23 cellular contexts compared by ENCODE assay signal in genomic region chr16:19418200-19418599, GRCh38. TPM values are rescaled to one million over a fixed set of nuclear protein-coding genes. Genes with fewer than 3 reads are reported as not detected.
DNase-seq lines count a peak whose midpoint lies in the region; ATAC-seq and TF ChIP-seq lines count a peak whose summit lies in the region.
"Had no signal": no experiment of that assay in that cellular context is flagged by ENCODE, and none has a peak within 500 bp of the region (broad histone marks: within the 10 kb centered on the region; RNA-seq: fewer than 3 reads in every experiment).

No MANE protein-coding gene starts in this region.

- peak overlapping the region; percentile 66 to 69 for H3K9ac ChIP-seq in colonic mucosa (ENCODE audit: low read depth in 2 of 2, low read length in 2 of 2)
- peak overlapping the region; percentile 89 for H3K9ac ChIP-seq in mucosa of stomach (ENCODE audit: low read length)
- H3K9ac ChIP-seq: BLaER1, GM23248 had no signal

- H2AFZ ChIP-seq in PC-9, result no peak overlapping the region
- H2AFZ ChIP-seq: GM23248 had no signal

- intact Hi-C loops in PC-9 (cut with micrococcal nuclease; ENCODE audit: unreplicated experiment), result no loop called here
- intact Hi-C loops in colonic mucosa (cut with DNase I), result no loop called here
- intact Hi-C loops in heart right ventricle (cut with DNase I), result no loop called here

- TF ChIP-seq CTCF in PC-9 (conservative IDR thresholded peaks at IDR 0.05), result no peak
- no peak for TF ChIP-seq CTCF in colonic mucosa (IDR thresholded peaks at IDR 0.05)
- no peak for TF ChIP-seq CTCF in upper lobe of left lung (IDR thresholded peaks at IDR 0.05)
- TF ChIP-seq CTCF in omental fat pad (IDR thresholded peaks at IDR 0.05), result no peak
- no peak for TF ChIP-seq CTCF in heart right ventricle (IDR thresholded peaks at IDR 0.05)

- ATAC-seq in upper lobe of left lung (ENCODE audit: low FRiP score in 2 of 2) (no peak), omental fat pad (ENCODE audit: low FRiP score) (no peak), heart right ventricle (no peak)
- ATAC-seq: CD8-positive, alpha-beta T cell had no signal

- TF ChIP-seq EP300 in upper lobe of left lung (IDR thresholded peaks at IDR 0.05), result no peak

- peaks cover 80% of the 10 kb centered on the region for H3K79me2 ChIP-seq in PC-9 (ENCODE audit: low read depth)

- 85% methylated on average over 4 of the region's 4 CpGs for WGBS in upper lobe of left lung, 2 donors
- 77 to 79% methylated on average over 4 of the region's 4 CpGs for WGBS in heart right ventricle, 2 donors

- TF ChIP-seq POLR2A in upper lobe of left lung (IDR thresholded peaks at IDR 0.05), result no peak

- BruUV-seq in PC-9 (replicated peaks; lab: Mats Ljungman, UMichigan), result no TSS peak

- H3K27ac ChIP-seq in PC-9 (peak overlapping the region; percentile 87), colonic mucosa (peak overlapping the region; percentile 80), upper lobe of left lung (peak overlapping the region; percentile 3 to 72 (median 36)), heart right ventricle (no peak overlapping the region)
- H3K27ac ChIP-seq: BLaER1, GM23248, HL-60 had no signal

- H3F3A ChIP-seq in PC-9 (ENCODE audit: insufficient read depth, low read depth), result peaks cover 56% of the 10 kb centered on the region

- H4K20me1 ChIP-seq in PC-9 (ENCODE audit: insufficient read depth), result no peaks in the 10 kb centered on the region
- H4K20me1 ChIP-seq: BLaER1 had no signal

- no peaks in the 10 kb centered on the region for H3K9me2 ChIP-seq in PC-9 (ENCODE audit: insufficient read depth)

- no peak overlapping the region for H3K4me2 ChIP-seq in PC-9
- H3K4me2 ChIP-seq: BLaER1 had no signal

- H3K36me3 ChIP-seq in PC-9 (ENCODE audit: low read depth), result peaks cover 26% of the 10 kb centered on the region
- H3K36me3 ChIP-seq in colonic mucosa, result no peaks in the 10 kb centered on the region
- H3K36me3 ChIP-seq in mucosa of stomach (ENCODE audit: control insufficient read depth, insufficient read depth, low read length), result peaks cover 3% of the 10 kb centered on the region
- no peaks in the 10 kb centered on the region for H3K36me3 ChIP-seq in upper lobe of left lung
- no peaks in the 10 kb centered on the region for H3K36me3 ChIP-seq in heart right ventricle
- H3K36me3 ChIP-seq: BLaER1 had no signal

- H3K9me3 ChIP-seq in PC-9 (ENCODE audit: insufficient read depth, low read depth) (0 out of 2 replicates have a peak, but pooled peaks cover 6% of the 10 kb centered on the region), colonic mucosa (no peaks in the 10 kb centered on the region), mucosa of stomach (ENCODE audit: control insufficient read depth, low read length) (no peaks in the 10 kb centered on the region), upper lobe of left lung (no peaks in the 10 kb centered on the region), heart right ventricle (no peaks in the 10 kb centered on the region)

- CTCF ChIA-PET in PC-9 (lab: Charles Lee), result interaction anchor here (0.7 kb wide), 1 partner anchor 242 kb away, joined by 3 read pairs; no protein-coding TSS in a partner anchor

- no peak overlapping the region for H3K4me3 ChIP-seq in PC-9
- H3K4me3 ChIP-seq in colonic mucosa, result peak overlapping the region; percentile 32
- peak overlapping the region; percentile 50 for H3K4me3 ChIP-seq in mucosa of stomach (ENCODE audit: low read length)
- peak overlapping the region in 2 of 4 donors; percentile 17 to 37 for H3K4me3 ChIP-seq in upper lobe of left lung
- H3K4me3 ChIP-seq in heart right ventricle, result no peak overlapping the region
- H3K4me3 ChIP-seq: BLaER1, GM23248 had no signal

- DNase-seq in PC-9 (no peak), colonic mucosa (no peak), upper lobe of left lung (no peak), NOMO-1 treated with dmso at 0.1 percent for 144 hours (lab: John Stamatoyannopoulos, UW; ENCODE audit: unreplicated experiment) (no peak), omental fat pad (ENCODE audit: low spot score) (no peak), heart right ventricle (no peak)
- DNase-seq: ACHN; CD8-positive, alpha-beta T cell; GM23248; H9; KG1; NCI-H1105; NCI-H146; NCI-H345; NCI-H524; NCI-H774; Right ventricle myocardium superior had no signal

- H3K4me1 ChIP-seq in PC-9 (replicated peaks; ENCODE audit: insufficient read depth) (peaks cover 62% of the 10 kb centered on the region), colonic mucosa (no peaks in the 10 kb centered on the region), mucosa of stomach (ENCODE audit: control insufficient read depth, insufficient read depth, low read length) (peaks cover 31% of the 10 kb centered on the region), upper lobe of left lung (peaks cover 0 to 13% (median 6%) of the 10 kb centered on the region in 4 donors), heart right ventricle (no peaks in the 10 kb centered on the region)
- H3K4me1 ChIP-seq: BLaER1 had no signal

- H3K27me3 ChIP-seq in PC-9 (ENCODE audit: insufficient read depth, low read depth) (no peaks in the 10 kb centered on the region), colonic mucosa (no peaks in the 10 kb centered on the region), mucosa of stomach (ENCODE audit: control insufficient read depth, insufficient read depth, low read length) (no peaks in the 10 kb centered on the region), upper lobe of left lung (no peaks in the 10 kb centered on the region), heart right ventricle (peaks cover 0 to 55% (median 36%) of the 10 kb centered on the region in 7 donors)
- H3K27me3 ChIP-seq: BLaER1 had no signal

- POLR2A ChIA-PET in PC-9 (lab: Charles Lee; ENCODE audit: unreplicated experiment), result interaction anchor here (0.7 to 0.8 kb wide), 3 partner anchors 41 to 282 kb away, joined by 4 to 19 read pairs (median 7); no protein-coding TSS in a partner anchor

RNA-seq across cellular contexts. Expression of gene TMC5, which starts 0.5 kb away (rescaled TPM):
- total RNA-seq in PC-9 (2021), result 22.1 and 52.5 TPM in 2 replicates
- total RNA-seq in colonic mucosa, result 100 to 1,000 TPM in 1 of 2 donors, 10 to 100 TPM in 1; 54.5 to 113 TPM
- 10 to 100 TPM; 37.1 to 99.5 (median 62.4) TPM for total RNA-seq in upper lobe of left lung
- 1 to 10 TPM in 3 of 4 donors, under 1 TPM in 1; 0.47 to 7.1 (median 1.1) TPM for total RNA-seq in omental fat pad
- under 1 TPM in 3 of 10 donors, not detected in 7; 0.09 to 0.13 (median 0.11) TPM for total RNA-seq in heart right ventricle
- under 1 TPM in 1 of 2 donors, not detected in 1; under 0.01 TPM for polyA plus RNA-seq in heart right ventricle
- total RNA-seq: CD8-positive, alpha-beta T cell; G401; GM23248; Right ventricle myocardium superior; RPMI7951; SK-MEL-5 had no signal
- polyA plus RNA-seq: GM23248 had no signal

Comparison
In these comparisons a context has a peak if more than half of its experiments do, and no peak if none do; other contexts are left out.
1. H3K27ac ChIP-seq: peak in PC-9 (single experiment), colonic mucosa (single experiment) and upper lobe of left lung (4 of 4); none in heart right ventricle (0 of 10).
2. H3K4me3 ChIP-seq: peak in colonic mucosa (single experiment) and mucosa of stomach (single experiment); none in PC-9 (single experiment) and heart right ventricle (0 of 10).